In the genomic region with DNA sequence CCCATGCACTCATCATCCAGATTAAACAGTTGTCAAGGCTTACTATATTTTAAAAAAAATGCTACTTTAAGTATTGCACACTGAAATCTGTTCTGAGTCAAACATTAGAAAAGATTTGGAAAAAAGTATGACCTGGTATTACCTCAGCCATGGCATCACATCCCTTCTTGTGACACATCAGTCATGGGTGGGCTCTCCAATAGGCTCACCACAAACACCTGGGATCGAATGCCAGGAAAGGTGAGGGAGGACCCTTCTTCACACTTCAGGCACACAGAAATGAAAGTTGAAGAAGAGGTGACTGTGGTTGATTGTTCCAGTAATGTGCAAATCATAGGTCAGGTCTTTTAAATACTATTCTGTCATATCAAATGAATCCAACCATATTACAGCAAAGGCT, we compare ENCODE assay signal across 24 cellular contexts. TPM values are rescaled to one million over a fixed set of nuclear protein-coding genes. Genes with fewer than 3 reads are reported as not detected.
DNase-seq lines count a peak whose midpoint lies in the region; ATAC-seq and TF ChIP-seq lines count a peak whose summit lies in the region.
"Had no signal": no experiment of that assay in that cellular context is flagged by ENCODE, and none has a peak within 500 bp of the region (broad histone marks: within the 10 kb centered on the region; RNA-seq: fewer than 3 reads in every experiment).

No MANE protein-coding gene starts in this region.

- H3K27ac ChIP-seq in dorsolateral prefrontal cortex: no peak overlapping the region
- H3K27ac ChIP-seq: HL-60, thyroid gland had no signal

- peak; percentile 21 for ATAC-seq in activated CD8-positive, alpha-beta T cell treated with anti-CD3 and anti-CD28 coated beads for 36 hours
- no peak for ATAC-seq in HG02623 (IDR thresholded peaks at IDR 0.05; ENCODE audit: unreplicated experiment)
- ATAC-seq: heart left ventricle; stimulated activated memory B cell treated with anti-CD40 and anti-IgM and Interleukin-4, amounts not matched to agents 10 μg/mL and 1 μg/mL and 100 μg/mL, for 72 hours had no signal

- H3K27ac Mint-ChIP-seq in activated CD8-positive, alpha-beta T cell treated with anti-CD3 and anti-CD28 coated beads for 36 hours: peak overlapping the region; percentile 88
- H3K27ac Mint-ChIP-seq in activated naive CD4-positive, alpha-beta T cell treated with anti-CD3 and anti-CD28 coated beads, Interleukin-2, amount 50 U/mL, for 24 hours: peak overlapping the region; percentile 41

- CTCF ChIA-PET in activated CD8-positive, alpha-beta T cell treated with anti-CD3 and anti-CD28 coated beads for 36 hours (lab: Charles Lee): no interaction called here

- peaks cover 19% of the 10 kb centered on the region for H3K36me3 Mint-ChIP-seq in activated CD8-positive, alpha-beta T cell treated with anti-CD3 and anti-CD28 coated beads for 36 hours (ENCODE audit: low read depth)
- peaks cover 2% of the 10 kb centered on the region for H3K36me3 Mint-ChIP-seq in activated naive CD4-positive, alpha-beta T cell treated with anti-CD3 and anti-CD28 coated beads, Interleukin-2, amount 50 U/mL, for 24 hours
- H3K36me3 Mint-ChIP-seq: stimulated activated memory B cell treated with anti-CD40 and anti-IgM and Interleukin-4, amounts not matched to agents 10 μg/mL and 1 μg/mL and 100 μg/mL, for 72 hours had no signal

- H3K4me3 Mint-ChIP-seq in activated CD8-positive, alpha-beta T cell treated with anti-CD3 and anti-CD28 coated beads for 36 hours: peak overlapping the region; percentile 41
- H3K4me3 Mint-ChIP-seq in activated naive CD4-positive, alpha-beta T cell treated with anti-CD3 and anti-CD28 coated beads, Interleukin-2, amount 50 U/mL, for 24 hours: no peak overlapping the region
- H3K4me3 Mint-ChIP-seq: stimulated activated memory B cell treated with anti-CD40 and anti-IgM and Interleukin-4, amounts not matched to agents 10 μg/mL and 1 μg/mL and 100 μg/mL, for 72 hours had no signal

- intact Hi-C loops in activated CD8-positive, alpha-beta T cell treated with anti-CD3 and anti-CD28 coated beads for 36 hours (cut with micrococcal nuclease): loop anchor here (5.0 kb wide), 1 partner anchor 228 kb away; a partner anchor contains a TSS
- intact Hi-C loops in dorsolateral prefrontal cortex (cut with DNase I): no loop called here

- peaks cover 0 to 10% (median 0%) of the 10 kb centered on the region in 45 donors for H3K27me3 ChIP-seq in dorsolateral prefrontal cortex
- H3K27me3 ChIP-seq: thyroid gland had no signal

- no peak overlapping the region for H3K4me3 ChIP-seq in dorsolateral prefrontal cortex
- H3K4me3 ChIP-seq: heart left ventricle, smooth muscle cell, thyroid gland had no signal

- no peaks in the 10 kb centered on the region for H3K27me3 Mint-ChIP-seq in activated CD8-positive, alpha-beta T cell treated with anti-CD3 and anti-CD28 coated beads for 36 hours
- no peaks in the 10 kb centered on the region for H3K27me3 Mint-ChIP-seq in activated naive CD4-positive, alpha-beta T cell treated with anti-CD3 and anti-CD28 coated beads, Interleukin-2, amount 50 U/mL, for 24 hours
- H3K27me3 Mint-ChIP-seq: stimulated activated memory B cell treated with anti-CD40 and anti-IgM and Interleukin-4, amounts not matched to agents 10 μg/mL and 1 μg/mL and 100 μg/mL, for 72 hours had no signal

- POLR2A ChIA-PET in activated CD8-positive, alpha-beta T cell treated with anti-CD3 and anti-CD28 coated beads for 36 hours (lab: Charles Lee): no interaction called here

- DNase-seq in stimulated activated CD4-positive, alpha-beta T cell treated with anti-CD3 and anti-CD28 coated beads, Interleukin-12 subunit alpha, Interleukin-12 subunit beta, amount 100 ng/mL, for 48 hours (ENCODE audit: low read depth in 2 of 3, low spot score in 1 of 3): peak in 2 of 3 donors; percentile 66 to 67
- DNase-seq in stimulated activated CD4-positive, alpha-beta T cell treated with anti-CD3 and anti-CD28 coated beads, Interleukin-2, amount 100 ng/mL, for 48 hours: no peak
- peak; percentile 89 for DNase-seq in activated CD8-positive, alpha-beta T cell treated with anti-CD3 and anti-CD28 coated beads for 36 hours
- DNase-seq in stimulated activated CD8-positive, alpha-beta memory T cell treated with anti-CD3 and anti-CD28 coated beads, Interleukin-7, amount 100 ng/mL, for 4 hours (ENCODE audit: low read depth in 2 of 2): peak; percentile 36 to 48
- no peak for DNase-seq in dorsolateral prefrontal cortex
- no peak for DNase-seq in COLO668 (lab: John Stamatoyannopoulos, UW; ENCODE audit: unreplicated experiment)
- DNase-seq: activated effector memory CD4-positive, alpha-beta T cell treated with Interleukin-2 at 50 U/mL for 16 hours; H7; heart left ventricle; mesenchymal stem cell; NCI-H1092; NCI-H2029; occipital lobe; retina; SHP77; SW 1271; thyroid gland had no signal

- H3K9me3 Mint-ChIP-seq in activated CD8-positive, alpha-beta T cell treated with anti-CD3 and anti-CD28 coated beads for 36 hours: peaks cover 13% of the 10 kb centered on the region
- H3K9me3 Mint-ChIP-seq in activated naive CD4-positive, alpha-beta T cell treated with anti-CD3 and anti-CD28 coated beads, Interleukin-2, amount 50 U/mL, for 24 hours: peaks cover 4% of the 10 kb centered on the region
- H3K9me3 Mint-ChIP-seq: stimulated activated memory B cell treated with anti-CD40 and anti-IgM and Interleukin-4, amounts not matched to agents 10 μg/mL and 1 μg/mL and 100 μg/mL, for 72 hours had no signal

- H3K4me1 Mint-ChIP-seq in activated CD8-positive, alpha-beta T cell treated with anti-CD3 and anti-CD28 coated beads for 36 hours (ENCODE audit: low read depth): peaks cover 84% of the 10 kb centered on the region
- H3K4me1 Mint-ChIP-seq in activated naive CD4-positive, alpha-beta T cell treated with anti-CD3 and anti-CD28 coated beads, Interleukin-2, amount 50 U/mL, for 24 hours: peaks cover 65% of the 10 kb centered on the region

- TF ChIP-seq CTCF in activated CD8-positive, alpha-beta T cell treated with anti-CD3 and anti-CD28 coated beads for 36 hours (IDR thresholded peaks at IDR 0.05): no peak
- no peak for TF ChIP-seq CTCF in dorsolateral prefrontal cortex (IDR thresholded peaks at IDR 0.05 in 54 of 56, conservative IDR thresholded peaks at IDR 0.05 in 2 of 56; ENCODE audit: low read depth in 1 of 56, partially characterized antibody in 56 of 56)

RNA-seq across cellular contexts. Expression of a gene that starts 36.6 kb away (rescaled TPM):
- 1,000 to 10,000 TPM; 1,751 to 1,779 TPM for total RNA-seq in activated CD8-positive, alpha-beta T cell treated with anti-CD3 and anti-CD28 coated beads for 36 hours
- 1 to 10 TPM in 14 of 120 experiments, under 1 TPM in 9, not detected in 97; 0.61 to 3.4 (median 1.1) TPM for total RNA-seq in dorsolateral prefrontal cortex
- total RNA-seq: G401, H7, myocyte, occipital lobe, smooth muscle cell had no signal

Comparison
In these comparisons a context has a peak if more than half of its experiments do, and no peak if none do; other contexts are left out.
1. DNase-seq: peak in stimulated activated CD4-positive, alpha-beta T cell treated with anti-CD3 and anti-CD28 coated beads, Interleukin-12 subunit alpha, Interleukin-12 subunit beta, amount 100 ng/mL, for 48 hours (2 of 3), activated CD8-positive, alpha-beta T cell treated with anti-CD3 and anti-CD28 coated beads for 36 hours (single experiment) and stimulated activated CD8-positive, alpha-beta memory T cell treated with anti-CD3 and anti-CD28 coated beads, Interleukin-7, amount 100 ng/mL, for 4 hours (2 of 2); none in stimulated activated CD4-positive, alpha-beta T cell treated with anti-CD3 and anti-CD28 coated beads, Interleukin-2, amount 100 ng/mL, for 48 hours (0 of 2), dorsolateral prefrontal cortex (0 of 10) and COLO668 (single experiment).
2. RNA of a gene that starts 36.6 kb away (total RNA-seq): 1,751 to 1,779 TPM in activated CD8-positive, alpha-beta T cell treated with anti-CD3 and anti-CD28 coated beads for 36 hours; 0.61 to 3.4 TPM in dorsolateral prefrontal cortex; every median in the first group is over 100 times any median in the second.